Comparison of ENCODE assay signal across 11 cellular contexts in genomic region chr1:21323091-21323490, GRCh38. TPM values are rescaled to one million over a fixed set of nuclear protein-coding genes. Genes with fewer than 3 reads are reported as not detected.
DNase-seq lines count a peak whose midpoint lies in the region; TF ChIP-seq lines count a peak whose summit lies in the region.
"Had no signal": no experiment of that assay in that cellular context is flagged by ENCODE, and none has a peak within 500 bp of the region (broad histone marks: within the 10 kb centered on the region; RNA-seq: fewer than 3 reads in every experiment).

No MANE protein-coding gene starts in this region.

- H4K20me1 ChIP-seq in hepatocyte (ENCODE audit: insufficient read depth, poor library complexity, severe bottlenecking) = no peaks in the 10 kb centered on the region

- H3K4me1 ChIP-seq in HUES48 (ENCODE audit: control insufficient read depth, insufficient read depth, low read length) = peaks cover 81% of the 10 kb centered on the region
- peaks cover 96% of the 10 kb centered on the region for H3K4me1 ChIP-seq in hepatocyte (ENCODE audit: insufficient read depth)
- peaks cover 92 to 100% (median 97%) of the 10 kb centered on the region in 4 donors for H3K4me1 ChIP-seq in stomach

- no peak for TF ChIP-seq EP300 in stomach (IDR thresholded peaks at IDR 0.05)

- peak overlapping the region; percentile 90 for H3K27ac ChIP-seq in HUES48 (ENCODE audit: low read depth, low read length)
- H3K27ac ChIP-seq in hepatocyte = peak overlapping the region; percentile 91
- peak overlapping the region; percentile 52 to 93 (median 91) for H3K27ac ChIP-seq in stomach
- H3K27ac ChIP-seq: epithelial cell of prostate, VCaP had no signal

- WGBS in hepatocyte (ENCODE audit: low lambda C conversion rate, missing lambda C conversion rate) = 51% methylated on average over 7 of the region's 7 CpGs
- 22 to 37% (median 30%) methylated on average over 7 of the region's 7 CpGs for WGBS in stomach, 5 donors

- no TSS peak for BruUV-seq in Calu3 (replicated peaks; lab: Mats Ljungman, UMichigan)

- H3K27ac Mint-ChIP-seq in activated naive CD8-positive, alpha-beta T cell treated with anti-CD3 and anti-CD28 coated beads for 36 hours = peak overlapping the region; percentile 57
- no peak overlapping the region for H3K27ac Mint-ChIP-seq in Calu3 (ENCODE audit: unreplicated experiment)

- no peak for DNase-seq in activated naive CD8-positive, alpha-beta T cell treated with anti-CD3 and anti-CD28 coated beads for 36 hours
- DNase-seq in hepatocyte (ENCODE audit: low spot score) (no peak), stomach (no peak), GOT3 (lab: John Stamatoyannopoulos, UW) (no peak), Calu3 (no peak), SW 1271 (lab: John Stamatoyannopoulos, UW) (no peak)
- DNase-seq in activated CD4-positive, alpha-beta T cell treated with anti-CD3 and anti-CD28 coated beads, Interleukin-2, amount 50 U/mL, for 48 hours = no peak
- DNase-seq: NCI-H2029 had no signal

- H3K4me1 Mint-ChIP-seq in activated naive CD8-positive, alpha-beta T cell treated with anti-CD3 and anti-CD28 coated beads for 36 hours = peaks cover 72% of the 10 kb centered on the region
- H3K4me1 Mint-ChIP-seq in Calu3 (ENCODE audit: low read depth, unreplicated experiment) = peaks cover 48% of the 10 kb centered on the region

- H3K9me3 Mint-ChIP-seq in activated naive CD8-positive, alpha-beta T cell treated with anti-CD3 and anti-CD28 coated beads for 36 hours = no peaks in the 10 kb centered on the region
- no peaks in the 10 kb centered on the region for H3K9me3 Mint-ChIP-seq in Calu3 (ENCODE audit: low read depth, unreplicated experiment)

- H3K9me2 ChIP-seq in hepatocyte (replicated peaks; ENCODE audit: insufficient read depth) = no peaks in the 10 kb centered on the region

- TF ChIP-seq CTCF in hepatocyte (IDR thresholded peaks at IDR 0.05; ENCODE audit: poor library complexity) = no peak
- TF ChIP-seq CTCF in stomach (IDR thresholded peaks at IDR 0.05) = no peak
- TF ChIP-seq CTCF in Calu3 (IDR thresholded peaks at IDR 0.05; ENCODE audit: unreplicated experiment) = no peak

- H2AFZ ChIP-seq in hepatocyte = no peak overlapping the region

- TF ChIP-seq POLR2A in stomach (IDR thresholded peaks at IDR 0.05) = no peak

- no peak overlapping the region for H3K4me3 ChIP-seq in HUES48 (ENCODE audit: low read depth, low read length)
- no peak overlapping the region for H3K4me3 ChIP-seq in hepatocyte
- no peak overlapping the region for H3K4me3 ChIP-seq in stomach

- no peak overlapping the region for H3K4me3 Mint-ChIP-seq in activated naive CD8-positive, alpha-beta T cell treated with anti-CD3 and anti-CD28 coated beads for 36 hours
- no peak overlapping the region for H3K4me3 Mint-ChIP-seq in Calu3 (ENCODE audit: low read depth, unreplicated experiment)

- H3K9ac ChIP-seq in HUES48 (ENCODE audit: low read depth, low read length) = peak overlapping the region; percentile 14; the same call in 1 of the 2 replicates

- H3K9me3 ChIP-seq in HUES48 (ENCODE audit: control insufficient read depth, insufficient read depth, low read length) (no peaks in the 10 kb centered on the region), hepatocyte (ENCODE audit: low read depth) (no peaks in the 10 kb centered on the region), stomach (no peaks in the 10 kb centered on the region)

- no peaks in the 10 kb centered on the region for H3K27me3 Mint-ChIP-seq in activated naive CD8-positive, alpha-beta T cell treated with anti-CD3 and anti-CD28 coated beads for 36 hours
- no peaks in the 10 kb centered on the region for H3K27me3 Mint-ChIP-seq in Calu3 (ENCODE audit: unreplicated experiment)

- CTCF ChIA-PET in Calu3 (lab: Charles Lee) = interaction anchor here (1.9 kb wide), 1 partner anchor 11 kb away, joined by 7 read pairs; no protein-coding TSS in a partner anchor

- H3K36me3 Mint-ChIP-seq in activated naive CD8-positive, alpha-beta T cell treated with anti-CD3 and anti-CD28 coated beads for 36 hours = peaks cover 15% of the 10 kb centered on the region
- H3K36me3 Mint-ChIP-seq in Calu3 (ENCODE audit: insufficient read depth, unreplicated experiment) = peaks cover 5% of the 10 kb centered on the region

- H3K36me3 ChIP-seq in HUES48 (ENCODE audit: control insufficient read depth, insufficient read depth, low read length) (no peaks in the 10 kb centered on the region), hepatocyte (replicated peaks; ENCODE audit: insufficient read depth, low read depth) (no peaks in the 10 kb centered on the region), stomach (no peaks in the 10 kb centered on the region)

- H3K79me2 ChIP-seq in hepatocyte = peaks cover 69% of the 10 kb centered on the region

- H3K27me3 ChIP-seq in HUES48 (ENCODE audit: control insufficient read depth, insufficient read depth, low read length) (no peaks in the 10 kb centered on the region), hepatocyte (no peaks in the 10 kb centered on the region), stomach (no peaks in the 10 kb centered on the region)

- intact Hi-C loops in stomach (cut with DNase I; ENCODE audit: low total_unique reads) = no loop called here
- intact Hi-C loops in Calu3 (cut with micrococcal nuclease; ENCODE audit: unreplicated experiment) = no loop called here

- H3K4me2 ChIP-seq in hepatocyte = peak overlapping the region; percentile 41

RNA-seq across cellular contexts. Expression of gene ECE1, which starts 32.8 kb away (rescaled TPM):
- 100 to 1,000 TPM in 1 of 2 experiments, 10 to 100 TPM in 1; 95.6 to 101 TPM for total RNA-seq in activated naive CD8-positive, alpha-beta T cell treated with anti-CD3 and anti-CD28 coated beads for 36 hours
- total RNA-seq in hepatocyte (35.1 and 60.8 TPM in 2 replicates), stomach (100 to 1,000 TPM in 2 of 5 donors, 10 to 100 TPM in 3; 40.2 to 574 (median 71.4) TPM), Calu3 (2022) (83.0 and 101 TPM in 2 replicates)
- polyA plus RNA-seq in hepatocyte (84.4 and 90.6 TPM in 2 replicates), stomach (10 to 100 TPM; 17.6 to 30.9 (median 25.4) TPM)
